ENCODE assay signal across 15 cellular contexts in genomic region chr2:88530081-88530480, GRCh38.
DNase-seq lines count a peak whose midpoint lies in the region; ATAC-seq and TF ChIP-seq lines count a peak whose summit lies in the region.
"Had no signal": no experiment of that assay in that cellular context is flagged by ENCODE, and none has a peak within 500 bp of the region (broad histone marks: within the 10 kb centered on the region; RNA-seq: fewer than 3 reads in every experiment).

No MANE protein-coding gene starts in this region.

- peaks cover 12 to 36% of the 10 kb centered on the region in 2 donors for H3K27me3 Mint-ChIP-seq in effector memory CD8-positive, alpha-beta T cell
- H3K27me3 Mint-ChIP-seq in natural killer cell treated with Interleukin-12 subunit alpha and Interleukin-12 subunit beta and Interleukin-15 and Interleukin-18, amount 100 ng/mL, for 72 hours = peaks cover 4 to 8% of the 10 kb centered on the region in 2 donors

- no peaks in the 10 kb centered on the region for H3K36me3 ChIP-seq in adipocyte (ENCODE audit: control insufficient read depth, insufficient read depth, low read length, severe bottlenecking)
- H3K36me3 ChIP-seq: HAP-1 had no signal

- no peaks in the 10 kb centered on the region for H3K27me3 ChIP-seq in adipocyte (replicated peaks; ENCODE audit: control insufficient read depth, insufficient read depth, low read length)

- H3K9me3 ChIP-seq in adipocyte (ENCODE audit: control insufficient read depth, low read length) = no peaks in the 10 kb centered on the region
- H3K9me3 ChIP-seq: Caco-2, HAP-1 had no signal

- no peaks in the 10 kb centered on the region for H3K4me1 Mint-ChIP-seq in effector memory CD8-positive, alpha-beta T cell (ENCODE audit: low read depth in 2 of 2)
- H3K4me1 Mint-ChIP-seq in natural killer cell treated with Interleukin-12 subunit alpha and Interleukin-12 subunit beta and Interleukin-15 and Interleukin-18, amount 100 ng/mL, for 72 hours (ENCODE audit: low read depth in 2 of 2) = no peaks in the 10 kb centered on the region

- no peaks in the 10 kb centered on the region for H3K9me3 Mint-ChIP-seq in effector memory CD8-positive, alpha-beta T cell
- H3K9me3 Mint-ChIP-seq in natural killer cell treated with Interleukin-12 subunit alpha and Interleukin-12 subunit beta and Interleukin-15 and Interleukin-18, amount 100 ng/mL, for 72 hours = no peaks in the 10 kb centered on the region
- H3K9me3 Mint-ChIP-seq: CD4-positive, alpha-beta T cell had no signal

- DNase-seq in ELR (ENCODE audit: low read depth) = peak; percentile 46
- peak; percentile 4 for DNase-seq in HCEC 1CT
- peak; percentile 25 for DNase-seq in adipocyte (ENCODE audit: low read depth)
- peak; percentile 4 for DNase-seq in fibroblast of villous mesenchyme (ENCODE audit: low read depth)
- no peak for DNase-seq in effector memory CD8-positive, alpha-beta T cell
- DNase-seq in NCI-H2081 treated with DMSO at 0.1 percent for 48 hours (lab: John Stamatoyannopoulos, UW) = no peak
- DNase-seq in natural killer cell treated with Interleukin-12 subunit alpha and Interleukin-12 subunit beta and Interleukin-15 and Interleukin-18, amount 100 ng/mL, for 72 hours (ENCODE audit: low spot score) = no peak
- no peak for DNase-seq in NCI-H146 (lab: John Stamatoyannopoulos, UW)
- DNase-seq: AML-193; Caco-2; CD4-positive, alpha-beta T cell; GF-D8 had no signal

- H3K4me1 ChIP-seq in adipocyte (ENCODE audit: control insufficient read depth, insufficient read depth, low read length) = no peaks in the 10 kb centered on the region
- H3K4me1 ChIP-seq: Caco-2, HAP-1 had no signal

- no peak for TF ChIP-seq CTCF in fibroblast of villous mesenchyme (IDR thresholded peaks at IDR 0.05; ENCODE audit: insufficient read depth, low read depth, low read length)

- H3K9ac ChIP-seq in adipocyte (ENCODE audit: low read length) = no peak overlapping the region

- H3K4me3 ChIP-seq in adipocyte (ENCODE audit: low read length) (no peak overlapping the region), fibroblast of villous mesenchyme (ENCODE audit: low read depth, low read length) (no peak overlapping the region)
- H3K4me3 ChIP-seq: GM12878, HAP-1, K562 had no signal

- no peak overlapping the region for H3K4me3 Mint-ChIP-seq in effector memory CD8-positive, alpha-beta T cell
- H3K4me3 Mint-ChIP-seq in natural killer cell treated with Interleukin-12 subunit alpha and Interleukin-12 subunit beta and Interleukin-15 and Interleukin-18, amount 100 ng/mL, for 72 hours = no peak overlapping the region
- H3K4me3 Mint-ChIP-seq: CD4-positive, alpha-beta T cell had no signal

- no peak for ATAC-seq in effector memory CD8-positive, alpha-beta T cell (replicated peaks)
- ATAC-seq in natural killer cell treated with Interleukin-12 subunit alpha and Interleukin-12 subunit beta and Interleukin-15 and Interleukin-18, amount 100 ng/mL, for 72 hours = no peak
- ATAC-seq: GM12878, K562 had no signal

- no peaks in the 10 kb centered on the region for H3K36me3 Mint-ChIP-seq in effector memory CD8-positive, alpha-beta T cell (ENCODE audit: insufficient read depth)
- H3K36me3 Mint-ChIP-seq in natural killer cell treated with Interleukin-12 subunit alpha and Interleukin-12 subunit beta and Interleukin-15 and Interleukin-18, amount 100 ng/mL, for 72 hours = no peaks in the 10 kb centered on the region

- no peak overlapping the region for H3K27ac Mint-ChIP-seq in effector memory CD8-positive, alpha-beta T cell
- H3K27ac Mint-ChIP-seq in natural killer cell treated with Interleukin-12 subunit alpha and Interleukin-12 subunit beta and Interleukin-15 and Interleukin-18, amount 100 ng/mL, for 72 hours = no peak overlapping the region
- H3K27ac Mint-ChIP-seq: CD4-positive, alpha-beta T cell had no signal

Comparison
In these comparisons a context has a peak if more than half of its experiments do, and no peak if none do; other contexts are left out.
1. DNase-seq: peak in ELR (single experiment), HCEC 1CT (single experiment), adipocyte (single experiment) and fibroblast of villous mesenchyme (single experiment); none in effector memory CD8-positive, alpha-beta T cell (0 of 3), NCI-H2081 treated with DMSO at 0.1 percent for 48 hours (single experiment), natural killer cell treated with Interleukin-12 subunit alpha and Interleukin-12 subunit beta and Interleukin-15 and Interleukin-18, amount 100 ng/mL, for 72 hours (single experiment) and NCI-H146 (single experiment).